Comparison of ENCODE assay signal across 8 cellular contexts in the genomic region with DNA sequence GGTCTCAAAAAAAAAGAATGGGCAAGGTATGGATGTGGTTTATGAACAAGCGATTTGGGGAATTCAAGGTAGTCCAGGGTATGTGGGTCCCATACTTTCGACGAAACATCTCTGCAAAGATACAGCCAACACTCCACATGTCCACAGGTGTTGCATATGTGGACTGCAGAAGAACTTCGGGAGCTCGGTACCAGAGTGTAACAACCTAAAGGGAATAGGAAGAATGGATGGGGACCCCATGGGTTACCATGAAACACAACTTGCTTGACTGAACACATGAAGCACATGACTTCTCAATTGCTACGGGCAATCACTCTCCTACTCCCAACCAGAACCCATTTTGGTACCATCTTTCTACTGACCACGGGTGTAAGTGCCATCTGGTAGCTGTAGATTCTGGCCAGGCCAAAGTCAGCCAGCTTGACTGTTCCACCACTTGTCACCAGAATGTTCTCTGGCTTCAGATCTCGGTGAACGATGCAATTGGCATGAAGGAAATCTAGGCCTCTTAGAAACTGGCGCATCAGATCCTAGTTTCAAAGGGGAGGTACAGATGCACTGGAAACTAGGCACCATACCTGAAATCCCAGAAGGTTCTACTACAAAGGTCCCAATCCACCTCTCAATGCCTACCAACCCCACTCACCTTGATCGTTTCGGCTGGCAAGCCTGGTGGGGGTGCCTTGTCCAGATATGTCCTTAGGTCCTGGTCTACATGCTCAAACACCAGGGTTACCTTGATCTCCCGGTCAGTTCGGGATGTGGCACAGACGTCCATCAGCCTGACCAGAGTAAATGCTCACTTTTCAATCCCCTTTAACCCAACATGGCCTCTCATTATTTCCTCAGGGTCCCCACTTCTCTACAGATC. TPM values are rescaled to one million over a fixed set of nuclear protein-coding genes. Genes with fewer than 3 reads are reported as not detected.
DNase-seq lines count a peak whose midpoint lies in the region; ATAC-seq and TF ChIP-seq lines count a peak whose summit lies in the region.

No MANE protein-coding gene starts in this region.

- H3K27ac Mint-ChIP-seq in naive thymus-derived CD4-positive, alpha-beta T cell = peak overlapping the region; percentile 86 to 99 (median 93)

- peak overlapping the region; percentile 94 for H3K9ac ChIP-seq in BLaER1

- CTCF ChIA-PET in naive thymus-derived CD4-positive, alpha-beta T cell (lab: Charles Lee) = interaction anchor here (1.2 to 1.5 kb wide), 2 partner anchors 9 to 10 kb away, joined by 3 to 4 read pairs; no protein-coding TSS in a partner anchor

- peaks cover 47% of the 10 kb centered on the region for H4K20me1 ChIP-seq in BLaER1

- POLR2A ChIA-PET in naive thymus-derived CD4-positive, alpha-beta T cell (lab: Charles Lee) = interaction anchor here (0.6 to 1.6 kb wide), 3 partner anchors 9 to 146 kb away, joined by 3 to 5 read pairs (median 4); partner anchors contain the start of gene DTX3

- intact Hi-C loops in naive thymus-derived CD4-positive, alpha-beta T cell (cut with micrococcal nuclease) = loop anchor here (5.0 to 10.0 kb wide), 6 partner anchors 273 to 1926 kb away; partner anchors contain the start of genes ARHGAP9 (in 1 of the 2), DNAJC14 (in 1 of the 2), NAB2 (in 1 of the 2) and PRIM1 (in 1 of the 2)

- peaks cover 54% of the 10 kb centered on the region for H3K36me3 ChIP-seq in BLaER1
- H3K36me3 ChIP-seq in MG63 = peaks cover 41% of the 10 kb centered on the region
- peaks cover 0 to 22% (median 5%) of the 10 kb centered on the region in 3 experiments for H3K36me3 ChIP-seq in naive thymus-derived CD4-positive, alpha-beta T cell (ENCODE audit: control insufficient read depth in 2 of 3, insufficient read depth in 3 of 3, low read length in 3 of 3)

- peak overlapping the region; percentile 93 for H3K4me2 ChIP-seq in BLaER1

- no peak for ATAC-seq in naive thymus-derived CD4-positive, alpha-beta T cell
- no peak for ATAC-seq in HG02759 (IDR thresholded peaks at IDR 0.05; ENCODE audit: unreplicated experiment)
- ATAC-seq in HG03280 (IDR thresholded peaks at IDR 0.05; ENCODE audit: unreplicated experiment) = no peak
- no peak for ATAC-seq in HG03457 (IDR thresholded peaks at IDR 0.05; ENCODE audit: unreplicated experiment)

- no peaks in the 10 kb centered on the region for H3K27me3 Mint-ChIP-seq in naive thymus-derived CD4-positive, alpha-beta T cell

- no peaks in the 10 kb centered on the region for H3K9me3 ChIP-seq in BLaER1
- no peaks in the 10 kb centered on the region for H3K9me3 ChIP-seq in MG63
- no peaks in the 10 kb centered on the region for H3K9me3 ChIP-seq in naive thymus-derived CD4-positive, alpha-beta T cell (ENCODE audit: control insufficient read depth in 2 of 3, low read length in 3 of 3)

- H3K27me3 ChIP-seq in BLaER1 (peaks cover 31% of the 10 kb centered on the region), MG63 (peaks cover under 1% of the 10 kb centered on the region; the same call in 1 of the 2 replicates)
- H3K27me3 ChIP-seq in naive thymus-derived CD4-positive, alpha-beta T cell (ENCODE audit: control insufficient read depth in 2 of 2, insufficient read depth in 2 of 2, low read length in 2 of 2) = no peaks in the 10 kb centered on the region

- no peaks in the 10 kb centered on the region for H3K9me3 Mint-ChIP-seq in naive thymus-derived CD4-positive, alpha-beta T cell

- TF ChIP-seq CTCF in coronary artery (IDR thresholded peaks at IDR 0.05) = no peak

- peaks cover 45% of the 10 kb centered on the region for H3K4me1 ChIP-seq in BLaER1
- peaks cover 23 to 33% of the 10 kb centered on the region in 2 donors for H3K4me1 ChIP-seq in naive thymus-derived CD4-positive, alpha-beta T cell (ENCODE audit: control insufficient read depth in 2 of 2, insufficient read depth in 2 of 2, low read length in 2 of 2)

- no peak for DNase-seq in MG63
- no peak for DNase-seq in coronary artery (ENCODE audit: low spot score)
- DNase-seq in naive thymus-derived CD4-positive, alpha-beta T cell = no peak
- no peak for DNase-seq in ureter (ENCODE audit: low spot score)

- peak overlapping the region; percentile 82 to 98 (median 92) for H3K4me3 Mint-ChIP-seq in naive thymus-derived CD4-positive, alpha-beta T cell

- H3K4me3 ChIP-seq in BLaER1 (peak overlapping the region; percentile 84), MG63 (peak overlapping the region; percentile 80), coronary artery (peak overlapping the region; percentile 80)
- H3K4me3 ChIP-seq in naive thymus-derived CD4-positive, alpha-beta T cell (ENCODE audit: low read length) = peak overlapping the region; percentile 79

- H3K27ac ChIP-seq in BLaER1 (peak overlapping the region; percentile 94), coronary artery (peak overlapping the region; percentile 91)
- peak overlapping the region; percentile 90 for H3K27ac ChIP-seq in naive thymus-derived CD4-positive, alpha-beta T cell (ENCODE audit: low read depth, low read length)

- H3K4me1 Mint-ChIP-seq in naive thymus-derived CD4-positive, alpha-beta T cell = peaks cover 31 to 63% (median 55%) of the 10 kb centered on the region in 7 donors

- H3K36me3 Mint-ChIP-seq in naive thymus-derived CD4-positive, alpha-beta T cell = peaks cover 3 to 20% (median 4%) of the 10 kb centered on the region in 5 donors

RNA-seq across cellular contexts. Expression of gene CDK4, which starts 1.3 kb away (rescaled TPM):
- total RNA-seq in MG63 (2014; rRNA removed; shearing (Covaris generic); ENCODE audit: low replicate concordance) = 457 and 516 TPM in 2 replicates
- 100 to 1,000 TPM in 1 of 5 experiments, 10 to 100 TPM in 4; 23.8 to 108 (median 42.9) TPM for total RNA-seq in naive thymus-derived CD4-positive, alpha-beta T cell
- 100 to 1,000 TPM in 1 of 2 donors, 10 to 100 TPM in 1; 77.6 to 105 TPM for polyA plus RNA-seq in naive thymus-derived CD4-positive, alpha-beta T cell
- total RNA-seq in ureter = 86.5 TPM

RNA-seq across cellular contexts. Expression of gene MARCHF9, which starts 4.1 kb away (rescaled TPM):
- 2.4 and 4.9 TPM in 2 replicates for total RNA-seq in MG63 (2014; rRNA removed; shearing (Covaris generic); ENCODE audit: low replicate concordance)
- total RNA-seq in naive thymus-derived CD4-positive, alpha-beta T cell = 10 to 100 TPM; 27.8 to 61.7 (median 44.4) TPM
- polyA plus RNA-seq in naive thymus-derived CD4-positive, alpha-beta T cell = 1 to 10 TPM; 3.2 to 6.6 TPM
- 12.1 TPM for total RNA-seq in ureter

RNA-seq across cellular contexts. Expression of gene TSPAN31, which starts 6.0 kb away (rescaled TPM):
- 21.2 and 24.3 TPM in 2 replicates for total RNA-seq in MG63 (2014; rRNA removed; shearing (Covaris generic); ENCODE audit: low replicate concordance)
- total RNA-seq in naive thymus-derived CD4-positive, alpha-beta T cell = 10 to 100 TPM; 12.3 to 23.9 (median 20.3) TPM
- 10 to 100 TPM; 50.1 to 50.5 TPM for polyA plus RNA-seq in naive thymus-derived CD4-positive, alpha-beta T cell
- 45.6 TPM for total RNA-seq in ureter

RNA-seq across cellular contexts. Expression of gene AGAP2, which starts 12.3 kb away (rescaled TPM):
- total RNA-seq in MG63 (2014; rRNA removed; shearing (Covaris generic); ENCODE audit: low replicate concordance) = not detected in 2 replicates
- 10 to 100 TPM; 33.9 to 66.7 (median 60.4) TPM for total RNA-seq in naive thymus-derived CD4-positive, alpha-beta T cell
- polyA plus RNA-seq in naive thymus-derived CD4-positive, alpha-beta T cell = 1 to 10 TPM; 3.0 to 6.0 TPM
- total RNA-seq in ureter = 2.8 TPM

RNA-seq across cellular contexts. Expression of gene CYP27B1, which starts 16.1 kb away (rescaled TPM):
- total RNA-seq in MG63 (2014; rRNA removed; shearing (Covaris generic); ENCODE audit: low replicate concordance) = not detected in 2 replicates
- total RNA-seq in naive thymus-derived CD4-positive, alpha-beta T cell = 1 to 10 TPM in 4 of 5 experiments, under 1 TPM in 1; 0.97 to 2.6 (median 1.7) TPM
- polyA plus RNA-seq in naive thymus-derived CD4-positive, alpha-beta T cell = under 1 TPM in 1 of 2 donors, not detected in 1; 0.20 TPM
- 1.6 TPM for total RNA-seq in ureter
